8 cellular contexts compared by ENCODE assay signal in the genomic region with DNA sequence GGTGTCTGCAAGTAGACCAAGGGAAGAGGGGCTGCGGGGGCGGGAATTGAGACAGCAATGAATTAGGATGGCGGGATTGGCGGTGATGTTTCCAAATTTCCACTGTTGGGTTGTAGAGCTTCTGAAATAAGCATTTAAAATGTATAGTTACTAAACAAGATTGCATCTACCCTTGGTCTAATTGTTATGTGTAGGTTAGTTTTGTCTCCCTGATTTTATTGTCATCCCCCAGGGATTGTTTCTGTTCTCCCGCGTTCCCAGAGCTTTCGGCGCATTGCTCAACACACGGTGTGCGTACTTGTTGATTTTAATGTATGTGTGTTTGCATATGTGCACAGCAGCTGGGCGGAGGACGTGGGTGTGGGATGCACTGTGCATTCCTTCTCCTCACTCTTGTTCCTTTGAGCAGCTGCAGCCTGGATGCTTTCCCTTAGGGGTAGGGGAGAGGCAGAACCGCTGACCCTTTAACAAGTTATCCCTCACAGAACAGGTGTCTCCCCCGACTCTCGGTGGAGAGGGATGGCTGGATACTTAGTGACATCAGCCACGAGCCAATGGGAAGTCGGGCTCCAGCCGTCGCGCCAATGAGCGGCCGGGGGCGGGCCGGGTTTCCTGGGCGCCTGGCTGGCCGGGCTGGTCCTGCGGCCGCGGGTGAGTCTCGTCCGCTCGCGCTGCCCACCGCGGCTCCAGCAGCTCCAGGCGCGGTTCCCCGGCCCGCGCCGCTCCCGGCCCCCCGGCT. TPM values are rescaled to one million over a fixed set of nuclear protein-coding genes. Genes with fewer than 3 reads are reported as not detected.
DNase-seq lines count a peak whose midpoint lies in the region; ATAC-seq and TF ChIP-seq lines count a peak whose summit lies in the region.

Gene TSPAN33, plus strand, starts transcription at position 613 of the 739 bp plus-strand sequence. CDS start 274 bp downstream, outside the sequence.

- H3K4me2 ChIP-seq in PC-3 (ENCODE audit: low read length) = peak within 1 kb of the TSS; percentile 98

- no peak within 1 kb of the TSS for H3K9ac ChIP-seq in PC-3 (ENCODE audit: low read length)

- CTCF ChIA-PET in PC-3 (lab: Charles Lee) = interaction anchor here (0.5 to 1.0 kb wide), 2 partner anchors 20 to 356 kb away, joined by 5 read pairs; no protein-coding TSS in a partner anchor

- no peaks in the 10 kb centered on the region for H4K20me1 ChIP-seq in PC-3 (ENCODE audit: low read length)

- H3K4me1 ChIP-seq in PC-3 (ENCODE audit: insufficient read depth, low read length) = no peaks in the 10 kb centered on the region

- no peaks in the 10 kb centered on the region for H3K9me2 ChIP-seq in PC-3 (replicated peaks; ENCODE audit: low read length)

- H3K27me3 Mint-ChIP-seq in natural killer cell treated with Interleukin-12 subunit alpha and Interleukin-12 subunit beta and Interleukin-15 and Interleukin-18, amount 100 ng/mL, for 72 hours = peaks cover 13 to 44% of the 10 kb centered on the region in 2 donors

- POLR2A ChIA-PET in PC-3 (lab: Charles Lee; ENCODE audit: unreplicated experiment) = no interaction called here

- intact Hi-C loops in PC-3 (cut with micrococcal nuclease) = no loop called here

- DNase-seq in COR-L47 (lab: John Stamatoyannopoulos, UW) = peak; percentile 72
- peak; percentile 65 for DNase-seq in HT1080 (ENCODE audit: low read depth)
- DNase-seq in PC-3 = peak; percentile 79
- peak; percentile 31 to 44 for DNase-seq in activated T-helper 1 cell treated with anti-CD3 and anti-CD28 coated beads, Interleukin-2, amount 50 U/mL, for 16 hours (ENCODE audit: low read depth in 1 of 2, low spot score in 1 of 2)
- peak; percentile 54 for DNase-seq in fibroblast of pulmonary artery (ENCODE audit: low read depth)
- peak; percentile 86 for DNase-seq in natural killer cell treated with Interleukin-12 subunit alpha and Interleukin-12 subunit beta and Interleukin-15 and Interleukin-18, amount 100 ng/mL, for 72 hours (ENCODE audit: low spot score)
- peak; percentile 24 to 70 (median 56) for DNase-seq in stimulated activated naive CD4-positive, alpha-beta T cell (lab: John Stamatoyannopoulos, UW)

- H3K36me3 Mint-ChIP-seq in natural killer cell treated with Interleukin-12 subunit alpha and Interleukin-12 subunit beta and Interleukin-15 and Interleukin-18, amount 100 ng/mL, for 72 hours = no peaks in the 10 kb centered on the region

- ATAC-seq in GM21360 (IDR thresholded peaks at IDR 0.05; ENCODE audit: unreplicated experiment) = peak; percentile 67
- peak; percentile 99 for ATAC-seq in PC-3
- peak; percentile 95 to 96 for ATAC-seq in natural killer cell treated with Interleukin-12 subunit alpha and Interleukin-12 subunit beta and Interleukin-15 and Interleukin-18, amount 100 ng/mL, for 72 hours

- H3K9me3 Mint-ChIP-seq in natural killer cell treated with Interleukin-12 subunit alpha and Interleukin-12 subunit beta and Interleukin-15 and Interleukin-18, amount 100 ng/mL, for 72 hours = no peaks in the 10 kb centered on the region

- peaks cover 10 to 44% of the 10 kb centered on the region in 2 donors for H3K4me1 Mint-ChIP-seq in natural killer cell treated with Interleukin-12 subunit alpha and Interleukin-12 subunit beta and Interleukin-15 and Interleukin-18, amount 100 ng/mL, for 72 hours (ENCODE audit: low read depth in 2 of 2)

- peak within 1 kb of the TSS; percentile 92 for H3K4me3 Mint-ChIP-seq in natural killer cell treated with Interleukin-12 subunit alpha and Interleukin-12 subunit beta and Interleukin-15 and Interleukin-18, amount 100 ng/mL, for 72 hours

- H3K27me3 ChIP-seq in PC-3 (ENCODE audit: low read length) = no peaks in the 10 kb centered on the region; the same call in 1 of the 2 replicates

- BruUV-seq in PC-3 (replicated peaks; lab: Mats Ljungman, UMichigan) = no TSS peak

- H3K79me2 ChIP-seq in PC-3 (ENCODE audit: low read length) = no peaks in the 10 kb centered on the region

- H3K4me3 ChIP-seq in PC-3 (ENCODE audit: low read length) (peak within 1 kb of the TSS; percentile 86), fibroblast of pulmonary artery (replicated peaks; ENCODE audit: low read depth, low read length) (peak within 1 kb of the TSS; percentile 30)

- no peaks in the 10 kb centered on the region for H3F3A ChIP-seq in PC-3 (ENCODE audit: low read length, unreplicated experiment)

- H3K27ac Mint-ChIP-seq in natural killer cell treated with Interleukin-12 subunit alpha and Interleukin-12 subunit beta and Interleukin-15 and Interleukin-18, amount 100 ng/mL, for 72 hours = peak within 1 kb of the TSS in 1 of 2 donors; percentile 83

- H3K36me3 ChIP-seq in PC-3 (ENCODE audit: low read depth, low read length) = no peaks in the 10 kb centered on the region

- TF ChIP-seq CTCF in PC-3 (conservative IDR thresholded peaks at IDR 0.05; ENCODE audit: low read depth, low read length) (no peak), fibroblast of pulmonary artery (IDR thresholded peaks at IDR 0.05; ENCODE audit: low read length, missing control alignments) (no peak)

- H3K27ac ChIP-seq in PC-3 (ENCODE audit: low read length) = no peak within 1 kb of the TSS

- peak within 1 kb of the TSS; percentile 97 for H2AFZ ChIP-seq in PC-3 (ENCODE audit: low read length)

- no peaks in the 10 kb centered on the region for H3K9me3 ChIP-seq in PC-3 (ENCODE audit: low read length)

RNA-seq across cellular contexts. Expression of gene TSPAN33, which starts in this region (rescaled TPM):
- total RNA-seq in HT1080 (2014; rRNA removed; shearing (Covaris generic)) = 0.08 and 0.20 TPM in 2 replicates
- polyA plus RNA-seq in HT1080 (2015; cell fraction: cytosol; rRNA removed) = 0.49 and 0.72 TPM in 2 replicates
- 0.18 and 0.39 TPM in 2 replicates for polyA plus RNA-seq in HT1080 (2015; cell fraction: nucleus; rRNA removed)
- 23.7 and 26.4 TPM in 2 replicates for total RNA-seq in PC-3 (2014; rRNA removed)
- total RNA-seq in natural killer cell treated with Interleukin-12 subunit alpha and Interleukin-12 subunit beta and Interleukin-15 and Interleukin-18, amount 100 ng/mL, for 72 hours = 10 to 100 TPM; 17.0 to 74.0 TPM

Comparison
In these comparisons a context has a peak if more than half of its experiments do, and no peak if none do; other contexts are left out.
1. RNA of gene TSPAN33 (total RNA-seq): 17.0 to 74.0 TPM in natural killer cell treated with Interleukin-12 subunit alpha and Interleukin-12 subunit beta and Interleukin-15 and Interleukin-18, amount 100 ng/mL, for 72 hours and 23.7 to 26.4 TPM in PC-3; 0.08 to 0.20 TPM in HT1080; every median in the first group is over 10 times any median in the second.
2. Peak in DNase-seq in HT1080; RNA of the gene not detected or under 1 TPM.
3. Peak in every context shown above with its lines, with median percentiles within 50 percentile points of each other: DNase-seq and ATAC-seq.